In the genomic region with DNA sequence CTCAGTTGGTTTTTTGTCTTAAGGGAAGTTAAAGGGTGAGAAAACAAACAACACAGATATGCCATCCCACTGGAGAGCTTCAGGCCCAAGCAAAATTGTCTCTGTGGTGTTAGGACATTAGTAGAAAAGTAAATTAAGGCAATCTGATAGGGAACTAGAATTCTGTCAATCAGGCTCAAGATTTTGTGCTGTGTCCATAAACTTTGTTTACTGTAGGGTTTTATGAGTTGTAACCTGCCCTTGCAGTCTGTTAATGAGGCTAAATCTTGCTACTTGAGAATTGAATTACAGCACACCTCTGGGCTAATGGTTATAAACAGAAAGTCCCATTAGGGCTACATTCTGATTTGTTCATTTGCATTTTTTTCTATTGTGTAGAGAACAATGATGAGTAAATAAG, we compare ENCODE assay signal across 20 cellular contexts.
"Had no signal": no experiment of that assay in that cellular context is flagged by ENCODE, and none has a peak within 500 bp of the region (broad histone marks: within the 10 kb centered on the region; RNA-seq: fewer than 3 reads in every experiment).

No MANE protein-coding gene starts in this region.

- H3K4me3 ChIP-seq: sigmoid colon, thoracic aorta, upper lobe of left lung had no signal

- DNase-seq: activated CD4-positive, alpha-beta T cell treated with anti-CD3 and anti-CD28 coated beads, Interleukin-2, amount 10 ng/mL, durations not matched to agents 7 days and 5 days; activated CD8-positive, alpha-beta memory T cell treated with anti-CD3 and anti-CD28 coated beads, Interleukin-2, amount 50 U/mL, for 4 hours; activated naive CD4-positive, alpha-beta T cell treated with anti-CD3 and anti-CD28 coated beads, Interleukin-2, amount 10 ng/mL, durations not matched to agents 7 days and 5 days; activated naive CD8-positive, alpha-beta T cell treated with anti-CD3 and anti-CD28 coated beads, Interleukin-2, amount 50 U/mL, for 24 hours; activated T-cell treated with anti-CD3 and anti-CD28 coated beads, Interleukin-2, amount 50 U/mL, for 4 hours; anterior cingulate cortex; caudate nucleus; effector memory CD8-positive, alpha-beta T cell; immature natural killer cell; kidney glomerular epithelial cell; sigmoid colon; stimulated activated CD4-positive, alpha-beta T cell treated with anti-CD3 and anti-CD28 coated beads, Interleukin-4, amount 100 ng/mL, for 24 hours; T-helper 9 cell; upper lobe of left lung had no signal

- H3K9me3 Mint-ChIP-seq: activated CD4-positive, alpha-beta T cell treated with anti-CD3 and anti-CD28 coated beads, Interleukin-2, amount 10 ng/mL, durations not matched to agents 7 days and 5 days; activated naive CD4-positive, alpha-beta T cell treated with anti-CD3 and anti-CD28 coated beads, Interleukin-2, amount 10 ng/mL, durations not matched to agents 7 days and 5 days; activated naive CD8-positive, alpha-beta T cell treated with anti-CD3 and anti-CD28 coated beads, Interleukin-2, amount 50 U/mL, for 24 hours; activated T-cell treated with anti-CD3 and anti-CD28 coated beads, Interleukin-2, amount 50 U/mL, for 4 hours; brain; effector memory CD8-positive, alpha-beta T cell; immature natural killer cell; memory B cell; stimulated activated memory B cell treated with anti-CD40 and anti-IgM and Interleukin-4, amounts not matched to agents 10 μg/mL and 1 μg/mL and 100 μg/mL, for 72 hours had no signal

- H3K27ac ChIP-seq: parathyroid adenoma, sigmoid colon, thoracic aorta, upper lobe of left lung had no signal

- ATAC-seq: activated CD4-positive, CD25-positive, alpha-beta regulatory T cell treated with anti-CD3 and anti-CD28 coated beads, Interleukin-2, amount 50 U/mL, for 24 hours; activated naive CD8-positive, alpha-beta T cell treated with anti-CD3 and anti-CD28 coated beads, Interleukin-2, amount 50 U/mL, for 24 hours; activated T-cell treated with anti-CD3 and anti-CD28 coated beads, Interleukin-2, amount 50 U/mL, for 4 hours; effector memory CD8-positive, alpha-beta T cell; stimulated activated memory B cell treated with anti-CD40 and anti-IgM and Interleukin-4, amounts not matched to agents 10 μg/mL and 1 μg/mL and 100 μg/mL, for 72 hours had no signal

- H3K9me3 ChIP-seq: sigmoid colon, thoracic aorta, upper lobe of left lung had no signal

- H3K27me3 ChIP-seq: sigmoid colon, upper lobe of left lung had no signal

- H3K4me1 Mint-ChIP-seq: activated CD4-positive, alpha-beta T cell treated with anti-CD3 and anti-CD28 coated beads, Interleukin-2, amount 10 ng/mL, durations not matched to agents 7 days and 5 days; activated naive CD4-positive, alpha-beta T cell treated with anti-CD3 and anti-CD28 coated beads, Interleukin-2, amount 10 ng/mL, durations not matched to agents 7 days and 5 days; activated naive CD8-positive, alpha-beta T cell treated with anti-CD3 and anti-CD28 coated beads, Interleukin-2, amount 50 U/mL, for 24 hours; immature natural killer cell; memory B cell; stimulated activated memory B cell treated with anti-CD40 and anti-IgM and Interleukin-4, amounts not matched to agents 10 μg/mL and 1 μg/mL and 100 μg/mL, for 72 hours had no signal

- H3K27ac Mint-ChIP-seq: activated CD4-positive, alpha-beta T cell treated with anti-CD3 and anti-CD28 coated beads, Interleukin-2, amount 10 ng/mL, durations not matched to agents 7 days and 5 days; activated naive CD4-positive, alpha-beta T cell treated with anti-CD3 and anti-CD28 coated beads, Interleukin-2, amount 10 ng/mL, durations not matched to agents 7 days and 5 days; activated naive CD8-positive, alpha-beta T cell treated with anti-CD3 and anti-CD28 coated beads, Interleukin-2, amount 50 U/mL, for 24 hours; brain; effector memory CD8-positive, alpha-beta T cell; immature natural killer cell; memory B cell; stimulated activated memory B cell treated with anti-CD40 and anti-IgM and Interleukin-4, amounts not matched to agents 10 μg/mL and 1 μg/mL and 100 μg/mL, for 72 hours had no signal

- H3K9ac ChIP-seq: parathyroid adenoma had no signal

- H3K4me1 ChIP-seq: parathyroid adenoma, sigmoid colon, upper lobe of left lung had no signal

- H3K36me3 Mint-ChIP-seq: activated naive CD4-positive, alpha-beta T cell treated with anti-CD3 and anti-CD28 coated beads, Interleukin-2, amount 10 ng/mL, durations not matched to agents 7 days and 5 days had no signal

- H3K36me3 ChIP-seq: thoracic aorta, upper lobe of left lung had no signal

- H3K27me3 Mint-ChIP-seq: activated CD4-positive, alpha-beta T cell treated with anti-CD3 and anti-CD28 coated beads, Interleukin-2, amount 10 ng/mL, durations not matched to agents 7 days and 5 days; activated naive CD4-positive, alpha-beta T cell treated with anti-CD3 and anti-CD28 coated beads, Interleukin-2, amount 10 ng/mL, durations not matched to agents 7 days and 5 days; activated naive CD8-positive, alpha-beta T cell treated with anti-CD3 and anti-CD28 coated beads, Interleukin-2, amount 50 U/mL, for 24 hours; brain; effector memory CD8-positive, alpha-beta T cell; memory B cell; stimulated activated memory B cell treated with anti-CD40 and anti-IgM and Interleukin-4, amounts not matched to agents 10 μg/mL and 1 μg/mL and 100 μg/mL, for 72 hours had no signal

- H3K4me3 Mint-ChIP-seq: activated CD4-positive, alpha-beta T cell treated with anti-CD3 and anti-CD28 coated beads, Interleukin-2, amount 10 ng/mL, durations not matched to agents 7 days and 5 days; activated naive CD4-positive, alpha-beta T cell treated with anti-CD3 and anti-CD28 coated beads, Interleukin-2, amount 10 ng/mL, durations not matched to agents 7 days and 5 days; activated naive CD8-positive, alpha-beta T cell treated with anti-CD3 and anti-CD28 coated beads, Interleukin-2, amount 50 U/mL, for 24 hours; activated T-cell treated with anti-CD3 and anti-CD28 coated beads, Interleukin-2, amount 50 U/mL, for 4 hours; brain; effector memory CD8-positive, alpha-beta T cell; immature natural killer cell; memory B cell; stimulated activated memory B cell treated with anti-CD40 and anti-IgM and Interleukin-4, amounts not matched to agents 10 μg/mL and 1 μg/mL and 100 μg/mL, for 72 hours had no signal
